28 cellular contexts compared by ENCODE assay signal in genomic region chr18:34926683-34927082, GRCh38.
"Had no signal": no experiment of that assay in that cellular context is flagged by ENCODE, and none has a peak within 500 bp of the region (broad histone marks: within the 10 kb centered on the region; RNA-seq: fewer than 3 reads in every experiment).

No MANE protein-coding gene starts in this region.

- DNase-seq: naive thymus-derived CD4-positive, alpha-beta T cell; natural killer cell; nucleus accumbens; pancreas; right cardiac atrium; spleen; stimulated activated CD4-positive, alpha-beta T cell treated with anti-CD3 and anti-CD28 coated beads, Interleukin-12 subunit alpha, Interleukin-12 subunit beta, amount 100 ng/mL, for 4 hours; stimulated activated CD4-positive, alpha-beta T cell treated with anti-CD3 and anti-CD28 coated beads, Interleukin-1b, Interleukin-23, amount 100 ng/mL, for 48 hours; stimulated activated CD4-positive, alpha-beta T cell treated with anti-CD3 and anti-CD28 coated beads, Interleukin-4, amount 100 ng/mL, for 1 hour; stimulated activated CD4-positive, alpha-beta T cell treated with anti-CD3 and anti-CD28 coated beads, Interleukin-4, amount 100 ng/mL, for 4 hours; stimulated activated CD8-positive, alpha-beta memory T cell treated with anti-CD3 and anti-CD28 coated beads, Interleukin-4, amount 100 ng/mL, for 48 hours; stimulated activated naive CD4-positive, alpha-beta T cell; stimulated activated naive CD8-positive, alpha-beta T cell treated with anti-CD3 and anti-CD28 coated beads, Interleukin-15, amount 100 ng/mL, for 72 hours; stimulated activated naive CD8-positive, alpha-beta T cell treated with anti-CD3 and anti-CD28 coated beads, Interleukin-15, Interleukin-2, amounts not matched to agents 100 U/mL and 50 U/mL, for 24 hours; substantia nigra; testis; tibial artery; transverse colon; upper lobe of left lung had no signal

- H3K9me3 ChIP-seq: neutrophil, pancreas, prostate gland, spleen, suprapubic skin, testis, tibial artery, transverse colon, upper lobe of left lung, vagina had no signal

- H3K4me3 ChIP-seq: pancreas, prostate gland, skin epidermis, smooth muscle cell, spleen, suprapubic skin, testis, tibial artery, transverse colon, upper lobe of left lung, vagina had no signal

- FAIRE-seq: pancreas, urothelium cell line had no signal

- H3K36me3 ChIP-seq: neutrophil, pancreas, prostate gland, spleen, suprapubic skin, tibial artery, transverse colon, upper lobe of left lung, vagina had no signal

- H3K27ac ChIP-seq: neutrophil, pancreas, prostate gland, skin epidermis, spleen, suprapubic skin, testis, tibial artery, transverse colon, upper lobe of left lung, vagina had no signal

- H3K4me1 ChIP-seq: prostate gland, spleen, suprapubic skin, testis, upper lobe of left lung, vagina had no signal

- H3K27me3 ChIP-seq: neutrophil, pancreas, spleen, suprapubic skin, testis, tibial artery, transverse colon, upper lobe of left lung, vagina had no signal

- ATAC-seq: naive thymus-derived CD4-positive, alpha-beta T cell; natural killer cell; pancreas; right cardiac atrium; sciatic nerve; stimulated activated memory B cell treated with anti-CD40 and anti-IgM and Interleukin-4, amounts not matched to agents 10 μg/mL and 1 μg/mL and 100 μg/mL, for 72 hours; stimulated activated naive CD8-positive, alpha-beta T cell treated with anti-CD3 and anti-CD28 coated beads, Interleukin-15, amount 100 ng/mL, for 72 hours; stimulated activated naive CD8-positive, alpha-beta T cell treated with anti-CD3 and anti-CD28 coated beads, Interleukin-15, Interleukin-2, amounts not matched to agents 100 U/mL and 50 U/mL, for 24 hours had no signal

- H3K4me2 ChIP-seq: smooth muscle cell had no signal
